Comparison of ENCODE assay signal across 8 cellular contexts in the genomic region with DNA sequence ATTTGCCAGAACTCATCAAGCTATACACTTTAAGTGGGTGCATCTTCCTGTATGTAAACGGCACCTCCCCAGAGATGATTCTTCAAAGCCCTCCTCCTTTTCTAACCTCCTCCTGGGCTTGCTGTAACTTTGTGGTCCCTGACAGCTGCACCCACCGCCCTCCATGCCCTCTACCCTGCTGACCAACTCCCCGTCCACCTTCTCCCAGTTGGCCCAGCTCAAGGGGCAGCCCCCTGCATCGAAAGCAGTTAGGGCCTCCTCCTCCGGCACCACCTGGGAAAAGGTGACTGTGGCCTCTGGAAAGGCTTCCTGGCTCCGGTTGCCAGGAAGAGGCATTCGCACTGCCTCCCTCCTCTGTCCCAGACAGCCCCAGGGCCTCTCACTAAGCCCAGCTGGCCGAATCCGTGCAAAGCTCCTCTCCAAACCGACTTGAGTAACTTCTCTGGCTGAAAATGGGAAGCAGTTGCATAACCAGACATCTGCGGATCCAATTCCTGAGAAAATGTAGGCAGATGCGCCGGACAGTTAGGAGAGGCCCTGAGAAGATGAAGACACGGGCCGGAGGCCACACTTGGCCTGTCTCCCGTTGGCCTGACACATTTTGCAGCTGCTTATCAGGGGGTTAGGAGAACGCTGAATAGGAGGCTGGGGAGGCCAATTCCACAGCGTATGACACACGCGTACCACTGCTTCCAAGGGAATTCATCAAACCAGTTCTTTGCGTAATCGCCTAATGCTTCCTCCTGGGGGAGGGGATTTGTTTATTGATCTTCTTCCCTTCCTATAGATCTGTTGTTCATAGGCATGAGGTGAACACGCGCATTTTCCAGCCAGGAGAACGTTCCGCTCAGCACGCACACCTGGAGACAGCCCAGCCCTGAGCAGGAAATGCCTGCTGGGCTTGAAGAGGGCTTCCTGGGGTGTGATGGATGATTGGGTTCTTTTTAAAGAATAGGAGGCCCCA. TPM values are rescaled to one million over a fixed set of nuclear protein-coding genes. Genes with fewer than 3 reads are reported as not detected.
DNase-seq lines count a peak whose midpoint lies in the region; ATAC-seq and TF ChIP-seq lines count a peak whose summit lies in the region.
"Had no signal": no experiment of that assay in that cellular context is flagged by ENCODE, and none has a peak within 500 bp of the region (broad histone marks: within the 10 kb centered on the region; RNA-seq: fewer than 3 reads in every experiment).

No MANE protein-coding gene starts in this region.

- TF ChIP-seq CTCF in IMR-90 (conservative IDR thresholded peaks at IDR 0.05; ENCODE audit: low read depth, low read length) (no peak), breast epithelium (IDR thresholded peaks at IDR 0.05) (no peak), right lobe of liver (IDR thresholded peaks at IDR 0.05) (no peak), type B pancreatic cell (conservative IDR thresholded peaks at IDR 0.05) (no peak), WERI-Rb-1 (IDR thresholded peaks at IDR 0.05; ENCODE audit: low read depth, low read length) (no peak)

- TF ChIP-seq RAD21 in IMR-90 (IDR thresholded peaks at IDR 0.05; ENCODE audit: low read length): peak; percentile 39

- H3K4me1 Mint-ChIP-seq in type B pancreatic cell (ENCODE audit: unreplicated experiment): peaks cover 3% of the 10 kb centered on the region

- peak overlapping the region; percentile 30 for H3K4me2 ChIP-seq in IMR-90 (ENCODE audit: low read depth, low read length)

- H3K36me3 Mint-ChIP-seq in type B pancreatic cell: no peaks in the 10 kb centered on the region

- whole genome bisulfite sequencing in IMR-90 (ENCODE audit: extremely low coverage in 2 of 2, insufficient read length in 1 of 2), 2 experiments: 6% methylated on average over 7 of the region's 27 CpGs; no CpG with 5 or more reads in 1 of the 2 experiments
- WGBS in right lobe of liver (ENCODE audit: insufficient coverage, low coverage, low lambda C conversion rate, missing lambda C conversion rate): 40% methylated on average over 15 of the region's 27 CpGs

- H3K27ac ChIP-seq in IMR-90 (ENCODE audit: insufficient read depth, low read length) (peak overlapping the region; percentile 96), breast epithelium (peak overlapping the region; percentile 87 to 96), right lobe of liver (peak overlapping the region in 1 of 3 donors; percentile 13), WERI-Rb-1 (no peak overlapping the region)

- H3K36me3 ChIP-seq in IMR-90 (ENCODE audit: control insufficient read depth, insufficient read depth, low read length): no peaks in the 10 kb centered on the region
- H3K36me3 ChIP-seq in breast epithelium: no peaks in the 10 kb centered on the region
- H3K36me3 ChIP-seq in right lobe of liver: no peaks in the 10 kb centered on the region
- H3K36me3 ChIP-seq in WERI-Rb-1: no peaks in the 10 kb centered on the region

- H4K20me1 ChIP-seq in IMR-90 (ENCODE audit: insufficient read depth, low read length): 0 out of 2 replicates have a peak, but pooled peaks cover 3% of the 10 kb centered on the region

- H3K4me3 ChIP-seq in IMR-90 (ENCODE audit: insufficient read depth, low read depth, low read length) (no peak overlapping the region), breast epithelium (peak overlapping the region in 1 of 3 donors; percentile 41), right lobe of liver (no peak overlapping the region), WERI-Rb-1 (ENCODE audit: low read depth, low read length) (no peak overlapping the region)

- H3K9me3 ChIP-seq in IMR-90 (ENCODE audit: control insufficient read depth, insufficient read depth, low read length) (no peaks in the 10 kb centered on the region), breast epithelium (no peaks in the 10 kb centered on the region), right lobe of liver (no peaks in the 10 kb centered on the region), WERI-Rb-1 (ENCODE audit: severe bottlenecking) (peaks cover 3% of the 10 kb centered on the region)

- peak overlapping the region; percentile 99 for H2BK5ac ChIP-seq in IMR-90 (ENCODE audit: low read depth, low read length, poor library complexity, severe bottlenecking)

- H2AK9ac ChIP-seq in IMR-90 (replicated peaks; ENCODE audit: low read depth, low read length, poor library complexity): peak overlapping the region; percentile 95

- ATAC-seq in IMR-90 (ENCODE audit: low read depth) (peak; percentile 91), right lobe of liver (peak; percentile 21 to 64 (median 55)), HG02852 (IDR thresholded peaks at IDR 0.05; ENCODE audit: unreplicated experiment) (no peak)

- no peak; the same call in 1 of the 2 replicates for TF ChIP-seq POLR2A in IMR-90 (IDR thresholded peaks at IDR 0.05; ENCODE audit: low read depth, low read length)
- TF ChIP-seq POLR2A in breast epithelium (IDR thresholded peaks at IDR 0.05): no peak
- no peak for TF ChIP-seq POLR2A in right lobe of liver (IDR thresholded peaks at IDR 0.05)

- BruUV-seq in IMR-90 (replicated peaks; lab: Mats Ljungman, UMichigan): no TSS peak

- dilution Hi-C loops in IMR-90 (cut with HindIII; ENCODE audit: low sequenced_read_pairs, unreplicated experiment): no loop called here

- peak overlapping the region; percentile 99 for H4K91ac ChIP-seq in IMR-90 (ENCODE audit: insufficient read depth, low read depth, low read length)

- peak; percentile 100 for DNase-seq in IMR-90
- peak; percentile 69 to 87 for DNase-seq in breast epithelium (ENCODE audit: low spot score in 2 of 2)
- peak in 1 of 3 donors; percentile 50 for DNase-seq in right lobe of liver
- peak; percentile 64 for DNase-seq in type B pancreatic cell (ENCODE audit: extremely low spot score, unreplicated experiment)
- DNase-seq in NCI-H82 (lab: John Stamatoyannopoulos, UW): no peak
- no peak for DNase-seq in WERI-Rb-1

- H2BK120ac ChIP-seq in IMR-90 (ENCODE audit: low read depth, low read length): peak overlapping the region; percentile 100

- intact Hi-C loops in IMR-90 (cut with micrococcal nuclease): loop anchor here (1.0 to 2.0 kb wide), 3 partner anchors 13 to 43 kb away; no protein-coding TSS in a partner anchor
- intact Hi-C loops in breast epithelium (cut with DNase I; ENCODE audit: low total_unique reads): no loop called here
- intact Hi-C loops in right lobe of liver (cut with DNase I): no loop called here

- peak overlapping the region; percentile 83 to 92 for H4K8ac ChIP-seq in IMR-90 (ENCODE audit: low read depth in 2 of 2, low read length in 2 of 2)

- peak overlapping the region; percentile 60 for H3K9ac ChIP-seq in IMR-90 (ENCODE audit: low read depth, low read length)

- H3K27me3 ChIP-seq in IMR-90 (ENCODE audit: control insufficient read depth, insufficient read depth, low read length) (no peaks in the 10 kb centered on the region), breast epithelium (peaks cover 0 to 2% of the 10 kb centered on the region in 2 donors), right lobe of liver (no peaks in the 10 kb centered on the region), WERI-Rb-1 (ENCODE audit: insufficient read depth, low read depth, severe bottlenecking) (no peaks in the 10 kb centered on the region)

- H3K14ac ChIP-seq in IMR-90 (replicated peaks; ENCODE audit: low read depth, low read length): peak overlapping the region; percentile 98

- H3K4ac ChIP-seq in IMR-90 (ENCODE audit: low read depth, low read length): peak overlapping the region; percentile 99

- H3K27ac Mint-ChIP-seq in type B pancreatic cell: no peak overlapping the region
- H3K27ac Mint-ChIP-seq: T-helper 1 cell treated with Interleukin-12 subunit alpha and Interleukin-12 subunit beta and Interleukin-4 antibody, amounts not matched to agents 30 μg/mL and 1 μg/mL, for 36 hours had no signal

- peaks cover 4 to 34% of the 10 kb centered on the region in 2 experiments; a peak in 3 of 4 replicates for H3K79me1 ChIP-seq in IMR-90 (ENCODE audit: low read depth in 1 of 2, low read length in 2 of 2)

- no peak overlapping the region for H3K4me3 Mint-ChIP-seq in type B pancreatic cell
- H3K4me3 Mint-ChIP-seq: T-helper 1 cell treated with Interleukin-12 subunit alpha and Interleukin-12 subunit beta and Interleukin-4 antibody, amounts not matched to agents 30 μg/mL and 1 μg/mL, for 36 hours had no signal

- H2AFZ ChIP-seq in IMR-90 (replicated peaks; ENCODE audit: low read length, poor library complexity): peak overlapping the region; percentile 79

- CTCF ChIA-PET in IMR-90 (lab: Yijun Ruan, JAX): interaction anchor here (1.2 kb wide), 1 partner anchor 25 kb away, joined by 3 read pairs; no protein-coding TSS in a partner anchor

- peak overlapping the region; percentile 86 for H3K18ac ChIP-seq in IMR-90 (ENCODE audit: low read depth, low read length)

- POLR2A ChIA-PET in IMR-90 (lab: Charles Lee; ENCODE audit: unreplicated experiment): interaction anchor here (0.6 to 1.0 kb wide), 4 partner anchors 52 to 76 kb away, joined by 3 to 4 read pairs (median 4); a partner anchor contains a TSS

- peaks cover 9% of the 10 kb centered on the region for H3K9me1 ChIP-seq in IMR-90 (ENCODE audit: insufficient read depth, low read length)

- peak overlapping the region; percentile 87 for H4K5ac ChIP-seq in IMR-90 (ENCODE audit: low read depth, low read length)

- peak overlapping the region; percentile 100 for H2AK5ac ChIP-seq in IMR-90 (ENCODE audit: low read depth, low read length)

- in situ Hi-C loops in IMR-90 (cut with MboI; ENCODE audit: low sequenced_read_pairs): no loop called here

- H3K4me1 ChIP-seq in IMR-90 (ENCODE audit: control insufficient read depth, insufficient read depth, low read length) (peaks cover 24% of the 10 kb centered on the region), breast epithelium (peaks cover 9 to 12% of the 10 kb centered on the region in 2 donors), right lobe of liver (no peaks in the 10 kb centered on the region)

- peak overlapping the region; percentile 98 for H2BK20ac ChIP-seq in IMR-90 (ENCODE audit: low read depth, low read length)

- H3K23ac ChIP-seq in IMR-90 (ENCODE audit: low read depth, low read length): peak overlapping the region; percentile 93

- H3K56ac ChIP-seq in IMR-90 (ENCODE audit: extremely low read depth, insufficient read depth, low read length): peak overlapping the region; percentile 91

- peaks cover 3% of the 10 kb centered on the region for H3K27me3 Mint-ChIP-seq in type B pancreatic cell

- no peaks in the 10 kb centered on the region for H3K9me3 Mint-ChIP-seq in type B pancreatic cell
- H3K9me3 Mint-ChIP-seq: T-helper 1 cell treated with Interleukin-12 subunit alpha and Interleukin-12 subunit beta and Interleukin-4 antibody, amounts not matched to agents 30 μg/mL and 1 μg/mL, for 36 hours had no signal

- peak overlapping the region; percentile 100 for H2BK15ac ChIP-seq in IMR-90 (ENCODE audit: low read depth, low read length)

TF ChIP-seq in IMR-90, 13 proteins besides CTCF, POLR2A, EP300 and RAD21 (continues in another document):
- TF ChIP-seq RCOR1 (IDR thresholded peaks at IDR 0.05; ENCODE audit: insufficient replicate concordance, low read length): peak; percentile 39

RNA-seq across cellular contexts. Expression of a gene that starts 48.7 kb away (rescaled TPM):
- total RNA-seq in IMR-90 (2012; rRNA removed): 208 and 222 TPM in 2 replicates
- 1,065 and 1,165 TPM in 2 replicates for polyA plus RNA-seq in IMR-90 (2012; rRNA removed)
- 753 and 1,846 TPM in 2 replicates for polyA plus RNA-seq in IMR-90 (2012; cell fraction: cytosol; rRNA removed)
- 2,830 and 5,552 TPM in 2 replicates for polyA plus RNA-seq in IMR-90 (2012; cell fraction: nucleus; rRNA removed; ENCODE audit: low replicate concordance)
- 1,000 to 10,000 TPM in 1 of 3 donors, 100 to 1,000 TPM in 2; 177 to 1,266 (median 418) TPM for total RNA-seq in breast epithelium
- 10 to 100 TPM; 17.3 to 81.7 (median 38.4) TPM for total RNA-seq in right lobe of liver
- 23.8 and 114 TPM in 2 replicates for total RNA-seq in type B pancreatic cell (ENCODE audit: low replicate concordance)

Comparison
In these comparisons a context has a peak if more than half of its experiments do, and no peak if none do; other contexts are left out.
1. DNase-seq: peak in IMR-90 (single experiment), breast epithelium (2 of 2) and type B pancreatic cell (single experiment); none in NCI-H82 (single experiment) and WERI-Rb-1 (single experiment).